8 cellular contexts compared by ENCODE assay signal in the genomic region with DNA sequence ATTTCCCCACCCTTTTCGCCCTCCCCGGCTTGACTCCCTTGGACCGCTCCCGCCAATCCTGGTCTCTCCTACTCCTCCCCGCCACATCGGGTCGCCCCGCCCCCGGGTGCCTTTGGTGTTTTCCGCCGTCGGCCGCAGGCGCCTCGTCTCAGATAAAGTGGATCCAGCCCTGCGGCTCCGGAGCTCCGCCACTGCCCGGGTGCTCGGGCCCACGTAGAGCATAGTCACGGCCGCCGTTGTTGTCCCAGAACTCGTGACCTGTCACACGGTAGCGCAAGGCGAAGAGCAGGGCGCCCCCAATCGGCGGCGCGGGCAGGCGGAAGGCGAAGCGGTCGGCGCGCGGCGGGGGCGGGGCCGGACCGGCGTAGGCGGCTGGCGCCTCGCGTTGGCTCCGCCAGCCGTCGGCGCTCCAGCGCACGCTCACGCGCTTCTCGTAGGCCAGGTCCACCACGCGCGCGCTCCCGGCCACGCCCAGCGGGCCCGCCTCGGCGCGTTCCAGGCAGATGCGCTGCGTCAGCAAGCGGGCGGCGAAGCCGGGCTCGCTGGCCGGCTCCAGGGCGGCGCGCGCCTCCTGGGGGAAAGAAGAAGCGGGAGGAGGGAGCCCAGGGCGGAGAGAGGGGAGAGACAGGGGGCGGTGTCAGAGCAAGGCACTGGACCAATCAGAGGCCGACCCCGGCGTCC. TPM values are rescaled to one million over a fixed set of nuclear protein-coding genes. Genes with fewer than 3 reads are reported as not detected.
DNase-seq lines count a peak whose midpoint lies in the region; ATAC-seq and TF ChIP-seq lines count a peak whose summit lies in the region.

No MANE protein-coding gene starts in this region.

- peak; percentile 51 for TF ChIP-seq POLR2A in GM19193 (IDR thresholded peaks at IDR 0.05; ENCODE audit: extremely low read depth, insufficient read depth, insufficient read length)

- TF ChIP-seq CTCF in BE2C (IDR thresholded peaks at IDR 0.05; ENCODE audit: low read depth, low read length) (peak; percentile 56), chondrocyte (IDR thresholded peaks at IDR 0.05) (peak; percentile 91)

- peak overlapping the region; percentile 87 for H3K4me3 ChIP-seq in BE2C (ENCODE audit: low read depth, low read length)

- ATAC-seq in HG03432 (IDR thresholded peaks at IDR 0.05; ENCODE audit: unreplicated experiment) (peak; percentile 81), left colon (peak; percentile 74)

- peaks cover 1% of the 10 kb centered on the region for H3K36me3 Mint-ChIP-seq in chondrocyte (ENCODE audit: low read depth)

- no peaks in the 10 kb centered on the region for H3K9me3 Mint-ChIP-seq in chondrocyte (ENCODE audit: low read depth)

- intact Hi-C loops in left colon (cut with DNase I, micrococcal nuclease), result no loop called here

- peak overlapping the region; percentile 99 for H3K27ac Mint-ChIP-seq in chondrocyte (ENCODE audit: unreplicated experiment)

- no peaks in the 10 kb centered on the region for H3K27me3 Mint-ChIP-seq in chondrocyte (ENCODE audit: low read depth)

- H3K27me3 ChIP-seq in BE2C, result no peaks in the 10 kb centered on the region

- H3K4me1 ChIP-seq in BE2C, result no peaks in the 10 kb centered on the region

- peak overlapping the region; percentile 97 for H3K4me3 Mint-ChIP-seq in chondrocyte (ENCODE audit: unreplicated experiment)

- H3K4me1 Mint-ChIP-seq in chondrocyte (ENCODE audit: low read depth), result peaks cover 30% of the 10 kb centered on the region

- no peaks in the 10 kb centered on the region for H3K36me3 ChIP-seq in BE2C

- no peaks in the 10 kb centered on the region for H3K9me3 ChIP-seq in BE2C

- DNase-seq in BE2C, result peak; percentile 99
- DNase-seq in NCI-H446 treated with DMSO at 0.1 percent for 48 hours (lab: John Stamatoyannopoulos, UW), result peak; percentile 97
- DNase-seq in activated CD4-positive, alpha-beta T cell treated with anti-CD3 and anti-CD28 coated beads for 24 hours (ENCODE audit: low read depth in 2 of 2), result peak; percentile 94 to 95
- peak; percentile 99 for DNase-seq in chondrocyte (ENCODE audit: low spot score)
- peak; percentile 98 for DNase-seq in left colon
- peak; percentile 91 to 97 for DNase-seq in stimulated activated CD4-positive, alpha-beta T cell treated with anti-CD3 and anti-CD28 coated beads, Interleukin-1b, Interleukin-23, amount 100 ng/mL, for 4 hours (ENCODE audit: low read depth in 2 of 2)

RNA-seq across cellular contexts. Expression of a gene that starts 1.2 kb away (rescaled TPM):
- 4.4 TPM for polyA plus RNA-seq in BE2C (2012; ENCODE audit: insufficient read depth, insufficient read length, low read depth)
- total RNA-seq in chondrocyte, result 11.0 to 20.7 TPM (median 11.2 TPM) in 3 replicates
- total RNA-seq in left colon, result 10 to 100 TPM; 10.8 to 11.2 TPM

RNA-seq across cellular contexts. Expression of a gene that starts 5.2 kb away (rescaled TPM):
- 46.8 TPM for polyA plus RNA-seq in BE2C (2012; ENCODE audit: insufficient read depth, insufficient read length, low read depth)
- total RNA-seq in chondrocyte (21.8 to 34.2 TPM (median 25.9 TPM) in 3 replicates), left colon (10 to 100 TPM; 34.7 to 40.2 TPM)

RNA-seq across cellular contexts. Expression of a gene that starts 15.5 kb away (rescaled TPM):
- polyA plus RNA-seq in BE2C (2012; ENCODE audit: insufficient read depth, insufficient read length, low read depth), result 5.0 TPM
- total RNA-seq in chondrocyte (7.3 to 8.2 TPM (median 7.6 TPM) in 3 replicates), left colon (10 to 100 TPM; 15.3 to 17.6 TPM)

RNA-seq across cellular contexts. Expression of a gene that starts 19.8 kb away (rescaled TPM):
- 156 TPM for polyA plus RNA-seq in BE2C (2012; ENCODE audit: insufficient read depth, insufficient read length, low read depth)
- total RNA-seq in chondrocyte (135 to 182 TPM (median 136 TPM) in 3 replicates), left colon (100 to 1,000 TPM; 131 to 158 TPM)

RNA-seq across cellular contexts. Expression of a gene that starts 51.3 kb away (rescaled TPM):
- 38.5 TPM for polyA plus RNA-seq in BE2C (2012; ENCODE audit: insufficient read depth, insufficient read length, low read depth)
- total RNA-seq in chondrocyte (40.3 to 63.9 TPM (median 44.0 TPM) in 3 replicates), left colon (1 to 10 TPM; 2.7 to 8.0 TPM)

Comparison
In these comparisons a context has a peak if more than half of its experiments do, and no peak if none do; other contexts are left out.
1. Peak in every context shown above with its lines: DNase-seq, ATAC-seq and H3K4me3 ChIP-seq.